In genomic region chr12:53728206-53728605, GRCh38 we compare ENCODE assay signal across 9 cellular contexts. TPM values are rescaled to one million over a fixed set of nuclear protein-coding genes. Genes with fewer than 3 reads are reported as not detected.
DNase-seq lines count a peak whose midpoint lies in the region; ATAC-seq, FAIRE-seq and TF ChIP-seq lines count a peak whose summit lies in the region.
"Had no signal": no experiment of that assay in that cellular context is flagged by ENCODE, and none has a peak within 500 bp of the region (broad histone marks: within the 10 kb centered on the region; RNA-seq: fewer than 3 reads in every experiment).

No MANE protein-coding gene starts in this region.

- TF ChIP-seq POLR2A in A549 (IDR thresholded peaks at IDR 0.05; ENCODE audit: low read length) (no peak), K562 (conservative IDR thresholded peaks at IDR 0.05) (no peak)

- peaks cover 4% of the 10 kb centered on the region; the same call in 1 of the 2 replicates for H3K27me3 ChIP-seq in HUES48 (ENCODE audit: control insufficient read depth, insufficient read depth, low read length)
- H3K27me3 ChIP-seq in K562 (ENCODE audit: control insufficient read depth in 2 of 2, insufficient read depth in 2 of 2, low read length in 2 of 2): no peaks in the 10 kb centered on the region
- H3K27me3 ChIP-seq in muscle layer of duodenum (ENCODE audit: low read depth, low read length): no peaks in the 10 kb centered on the region

- TF ChIP-seq CTCF in A549 (IDR thresholded peaks at IDR 0.05) (no peak), K562 (IDR thresholded peaks at IDR 0.05 in 2 of 3, conservative IDR thresholded peaks at IDR 0.05 in 1 of 3; ENCODE audit: insufficient read depth in 2 of 3, low read depth in 1 of 3, low read length in 3 of 3) (no peak)

- H4K20me1 ChIP-seq in K562 (replicated peaks; ENCODE audit: control insufficient read depth, insufficient read depth, low read length): no peaks in the 10 kb centered on the region

- POLR2A ChIA-PET in A549 (lab: Yijun Ruan, JAX) (no interaction called here), K562 (lab: Yijun Ruan, JAX) (interaction anchor here (0.6 to 1.6 kb wide), 8 partner anchors 9 to 248 kb away, joined by 3 to 9 read pairs (median 4); no protein-coding TSS in a partner anchor)

- WGBS in A549 (ENCODE audit: missing lambda C conversion rate): 81% methylated on average over 7 of the region's 7 CpGs
- 46% methylated on average over 7 of the region's 7 CpGs for WGBS in K562 (ENCODE audit: insufficient coverage, low coverage, missing lambda C conversion rate)

- DNase-seq in A549 (ENCODE audit: low read depth in 1 of 2, low spot score in 1 of 2) (no peak), K562 (ENCODE audit: extremely low read depth in 1 of 4, low spot score in 3 of 4) (no peak), NCI-H1105 treated with DMSO at 0.1 percent for 48 hours (lab: John Stamatoyannopoulos, UW) (no peak)
- DNase-seq in stimulated activated CD4-positive, alpha-beta T cell treated with anti-CD3 and anti-CD28 coated beads, Interleukin-4, amount 100 ng/mL, for 4 hours: no peak

- H3K79me2 ChIP-seq in K562 (ENCODE audit: control insufficient read depth, insufficient read depth, low read length): no peaks in the 10 kb centered on the region

- H3K9ac ChIP-seq in HUES48 (ENCODE audit: low read depth, low read length): no peak overlapping the region
- H3K9ac ChIP-seq in K562 (ENCODE audit: insufficient read depth in 1 of 2, low read depth in 2 of 2, low read length in 2 of 2): peak overlapping the region; percentile 23 to 61; a peak in 3 of 4 replicates

- CTCF ChIA-PET in A549 (lab: Yijun Ruan, JAX): interaction anchor here (0.7 to 24.8 kb wide), 13 partner anchors 8 to 480 kb away, joined by 3 to 833 read pairs (median 5); partner anchors contain the start of genes ATP5MC2 and HOXC10
- CTCF ChIA-PET in K562 (lab: Yijun Ruan, JAX; ENCODE audit: low intra/inter-chr PET ratio): no interaction called here

- H3K4me1 ChIP-seq in A549 (peaks cover 12% of the 10 kb centered on the region), HUES48 (ENCODE audit: control insufficient read depth, insufficient read depth, low read length) (peaks cover 8% of the 10 kb centered on the region), K562 (replicated peaks in 1 of 2; ENCODE audit: control insufficient read depth in 2 of 2, insufficient read depth in 2 of 2, low read length in 2 of 2) (peaks cover 0 to 11% of the 10 kb centered on the region in 2 experiments; a peak in 3 of 5 replicates), muscle layer of duodenum (ENCODE audit: control insufficient read depth in 1 of 2, insufficient read depth in 2 of 2, low read length in 2 of 2) (peaks cover 12 to 20% of the 10 kb centered on the region in 2 donors)

- in situ Hi-C loops in K562 (cut with MboI): no loop called here

- ATAC-seq in A549 (no peak), K562 (no peak), GM21390 (IDR thresholded peaks at IDR 0.05; ENCODE audit: unreplicated experiment) (no peak), HG03045 (IDR thresholded peaks at IDR 0.05; ENCODE audit: unreplicated experiment) (no peak)

- TF ChIP-seq EP300 in A549 (IDR thresholded peaks at IDR 0.05): no peak
- TF ChIP-seq EP300 in K562 (IDR thresholded peaks at IDR 0.05; ENCODE audit: low read length): no peak

- H3K36me3 ChIP-seq in HUES48 (ENCODE audit: control insufficient read depth, insufficient read depth, low read length) (no peaks in the 10 kb centered on the region), K562 (ENCODE audit: control insufficient read depth, insufficient read depth, low read length) (no peaks in the 10 kb centered on the region), muscle layer of duodenum (ENCODE audit: control insufficient read depth in 1 of 2, insufficient read depth in 2 of 2, low read length in 2 of 2) (peaks cover 17 to 18% of the 10 kb centered on the region in 2 donors)

- H3K9me3 ChIP-seq in A549 (no peaks in the 10 kb centered on the region), HUES48 (ENCODE audit: control insufficient read depth, insufficient read depth, low read length) (no peaks in the 10 kb centered on the region), K562 (replicated peaks; ENCODE audit: control insufficient read depth, insufficient read depth, low read depth, low read length) (no peaks in the 10 kb centered on the region), muscle layer of duodenum (ENCODE audit: control insufficient read depth in 1 of 2, low read length in 2 of 2) (no peaks in the 10 kb centered on the region)

- no TSS peak for BruUV-seq in K562 (replicated peaks; lab: Mats Ljungman, UMichigan)

- H3K4me3 ChIP-seq in A549: peak overlapping the region; percentile 58
- peak overlapping the region; percentile 84 for H3K4me3 ChIP-seq in HUES48 (ENCODE audit: low read depth, low read length)
- peak overlapping the region; percentile 51 for H3K4me3 ChIP-seq in K562
- H3K4me3 ChIP-seq in muscle layer of duodenum (ENCODE audit: low read depth in 1 of 2, low read length in 2 of 2): peak overlapping the region; percentile 98

- peak overlapping the region; percentile 80 for H3K4me2 ChIP-seq in A549
- H3K4me2 ChIP-seq in K562 (ENCODE audit: insufficient read depth, low read length): peak overlapping the region; percentile 97

- no peaks in the 10 kb centered on the region for H3K9me1 ChIP-seq in K562 (ENCODE audit: control insufficient read depth, insufficient read depth, low read length)

- intact Hi-C loops in K562 (cut with micrococcal nuclease): no loop called here

- TF ChIP-seq RAD21 in A549 (conservative IDR thresholded peaks at IDR 0.05 in 1 of 2, IDR thresholded peaks at IDR 0.05 in 1 of 2): no peak
- no peak for TF ChIP-seq RAD21 in K562 (CRISPR knock-in tag; conservative IDR thresholded peaks at IDR 0.05 in 1 of 2, IDR thresholded peaks at IDR 0.05 in 1 of 2)

- H2AFZ ChIP-seq in K562 (ENCODE audit: low read depth, low read length): peak overlapping the region; percentile 99

- peak overlapping the region; percentile 72 to 76; a peak in 5 of 6 replicates for H3K27ac ChIP-seq in A549
- H3K27ac ChIP-seq in HUES48 (ENCODE audit: low read depth, low read length): no peak overlapping the region
- H3K27ac ChIP-seq in K562 (ENCODE audit: extremely low read depth, low read depth, low read length): peak overlapping the region; percentile 72; the same call in 2 of the 3 replicates
- peak overlapping the region; percentile 79 for H3K27ac ChIP-seq in muscle layer of duodenum (ENCODE audit: low read length)

- FAIRE-seq in A549 (lab: Jason Lieb, UNC): no peak
- no peak for FAIRE-seq in K562 (lab: Jason Lieb, UNC)

RNA-seq across cellular contexts. Expression of gene CALCOCO1, which starts 1.0 kb away (rescaled TPM):
- polyA plus RNA-seq in A549 (2011; rRNA removed) (41.5 and 54.5 TPM in 2 replicates), A549 (2017; fragmentation: RNase III; extraction: RNeasy Plus Mini Kit Qiagen cat#74134 plus additional on column Dnase treatment) (18.7 to 28.8 TPM (median 28.7 TPM) in 3 replicates), K562 (2011; rRNA removed) (31.8 and 37.5 TPM in 2 replicates), K562 (2014; fragmentation: Illumina TruSeq; extraction: Trizol) (17.4 and 21.0 TPM in 2 replicates), K562 (2014; fragmentation: Nextera tagmentation; extraction: Ambion mirVana) (1 to 10 TPM; 1.9 to 3.4 TPM), K562 (2014; rRNA removed) (13.2 and 13.7 TPM in 2 replicates)
- polyA plus RNA-seq in A549 (2012; cell fraction: cytosol; rRNA removed): 15.6 and 21.3 TPM in 2 replicates
- polyA plus RNA-seq in A549 (2012; cell fraction: nucleus; rRNA removed): 59.4 and 69.1 TPM in 2 replicates
- 49.6 and 75.0 TPM in 2 replicates for polyA minus RNA-seq in A549 (2011; rRNA and poly(A)+ RNA removed)
- 90.7 and 154 TPM in 2 replicates for total RNA-seq in K562 (2011; cell fraction: chromatin; rRNA removed; ENCODE audit: low replicate concordance)
- 62.6 and 76.5 TPM in 2 replicates for total RNA-seq in K562 (2011; cell fraction: nucleolus; rRNA removed)
- 74.6 and 85.6 TPM in 2 replicates for total RNA-seq in K562 (2011; cell fraction: nucleoplasm; rRNA removed)
- total RNA-seq in K562 (2014; rRNA removed) (7.2 and 10.2 TPM in 2 replicates), K562 (2014; rRNA removed; fragmentation: Illumina TruSeq; extraction: Trizol) (11.0 and 12.0 TPM in 2 replicates), K562 (2015; rRNA removed; fragmentation: Illumina TruSeq; extraction: Trizol) (5.5 and 6.2 TPM in 2 replicates), K562 (2021) (11.3 and 16.3 TPM in 2 replicates)
- polyA plus RNA-seq in K562 (2011; cell fraction: cytosol; rRNA removed): 34.8 and 38.4 TPM in 2 replicates
- polyA plus RNA-seq in K562 (2011; cell fraction: nucleus; rRNA removed): 200 and 212 TPM in 2 replicates
- 14.8 and 38.0 TPM in 2 replicates for polyA plus RNA-seq in K562 (2012)
- 17.3 and 22.1 TPM in 2 replicates for polyA minus RNA-seq in K562 (2011; rRNA and poly(A)+ RNA removed)
- polyA minus RNA-seq in K562 (2011; cell fraction: cytosol; rRNA and poly(A)+ RNA removed): 6.3 and 8.0 TPM in 2 replicates
- polyA minus RNA-seq in K562 (2011; cell fraction: nucleus; rRNA and poly(A)+ RNA removed): 28.4 and 36.7 TPM in 2 replicates

RNA-seq across cellular contexts. Expression of gene CISTR, which starts 23.6 kb away (rescaled TPM):
- polyA plus RNA-seq in A549 (2011; rRNA removed): not detected in 2 replicates
- polyA plus RNA-seq in A549 (2012; cell fraction: cytosol; rRNA removed): not detected in 2 replicates
- polyA plus RNA-seq in A549 (2012; cell fraction: nucleus; rRNA removed): not detected in 2 replicates
- not detected in 3 replicates for polyA plus RNA-seq in A549 (2017; fragmentation: RNase III; extraction: RNeasy Plus Mini Kit Qiagen cat#74134 plus additional on column Dnase treatment)
- not detected in 2 replicates for polyA minus RNA-seq in A549 (2011; rRNA and poly(A)+ RNA removed)
- not detected in 2 replicates for total RNA-seq in K562 (2011; cell fraction: chromatin; rRNA removed; ENCODE audit: low replicate concordance)
- not detected in 2 replicates for total RNA-seq in K562 (2011; cell fraction: nucleolus; rRNA removed)
- not detected in 2 replicates for total RNA-seq in K562 (2011; cell fraction: nucleoplasm; rRNA removed)
- total RNA-seq in K562 (2014; rRNA removed): not detected in 2 replicates
- not detected in 2 replicates for total RNA-seq in K562 (2014; rRNA removed; fragmentation: Illumina TruSeq; extraction: Trizol)
- total RNA-seq in K562 (2015; rRNA removed; fragmentation: Illumina TruSeq; extraction: Trizol): not detected in 2 replicates
- total RNA-seq in K562 (2021): not detected in 2 replicates
- not detected in 2 replicates for polyA plus RNA-seq in K562 (2011; rRNA removed)
- not detected in 2 replicates for polyA plus RNA-seq in K562 (2011; cell fraction: cytosol; rRNA removed)
- polyA plus RNA-seq in K562 (2011; cell fraction: nucleus; rRNA removed): not detected in 2 replicates
- polyA plus RNA-seq in K562 (2012): not detected in 2 replicates
- polyA plus RNA-seq in K562 (2014; fragmentation: Illumina TruSeq; extraction: Trizol): not detected in 2 replicates
- polyA plus RNA-seq in K562 (2014; fragmentation: Nextera tagmentation; extraction: Ambion mirVana): not detected
- polyA plus RNA-seq in K562 (2014; rRNA removed): not detected in 2 replicates
- not detected in 2 replicates for polyA minus RNA-seq in K562 (2011; rRNA and poly(A)+ RNA removed)
- polyA minus RNA-seq in K562 (2011; cell fraction: cytosol; rRNA and poly(A)+ RNA removed): not detected in 2 replicates
- not detected in 2 replicates for polyA minus RNA-seq in K562 (2011; cell fraction: nucleus; rRNA and poly(A)+ RNA removed)
- total RNA-seq: SK-MEL-5 had no signal

RNA-seq across cellular contexts. Expression of gene ATP5MC2, which starts 52.3 kb away (rescaled TPM):
- 402 and 678 TPM in 2 replicates for polyA plus RNA-seq in A549 (2011; rRNA removed)
- polyA plus RNA-seq in A549 (2012; cell fraction: cytosol; rRNA removed): 681 and 867 TPM in 2 replicates
- polyA plus RNA-seq in A549 (2012; cell fraction: nucleus; rRNA removed): 456 and 509 TPM in 2 replicates
- polyA plus RNA-seq in A549 (2017; fragmentation: RNase III; extraction: RNeasy Plus Mini Kit Qiagen cat#74134 plus additional on column Dnase treatment): 540 to 553 TPM (median 542 TPM) in 3 replicates
- 1,209 and 1,762 TPM in 2 replicates for polyA minus RNA-seq in A549 (2011; rRNA and poly(A)+ RNA removed)
- 68.0 and 106 TPM in 2 replicates for total RNA-seq in K562 (2011; cell fraction: chromatin; rRNA removed; ENCODE audit: low replicate concordance)
- total RNA-seq in K562 (2011; cell fraction: nucleolus; rRNA removed): 128 and 131 TPM in 2 replicates
- 147 and 211 TPM in 2 replicates for total RNA-seq in K562 (2011; cell fraction: nucleoplasm; rRNA removed)
- total RNA-seq in K562 (2014; rRNA removed): 314 and 449 TPM in 2 replicates
- 338 and 468 TPM in 2 replicates for total RNA-seq in K562 (2014; rRNA removed; fragmentation: Illumina TruSeq; extraction: Trizol)
- total RNA-seq in K562 (2015; rRNA removed; fragmentation: Illumina TruSeq; extraction: Trizol): 543 and 551 TPM in 2 replicates
- total RNA-seq in K562 (2021): 458 and 490 TPM in 2 replicates
- polyA plus RNA-seq in K562 (2011; rRNA removed): 372 and 445 TPM in 2 replicates
- 857 and 961 TPM in 2 replicates for polyA plus RNA-seq in K562 (2011; cell fraction: cytosol; rRNA removed)
- polyA plus RNA-seq in K562 (2011; cell fraction: nucleus; rRNA removed): 343 and 358 TPM in 2 replicates
- polyA plus RNA-seq in K562 (2012): 869 and 1,024 TPM in 2 replicates
- 845 and 851 TPM in 2 replicates for polyA plus RNA-seq in K562 (2014; fragmentation: Illumina TruSeq; extraction: Trizol)
- 1,000 to 10,000 TPM; 1,200 to 1,208 TPM for polyA plus RNA-seq in K562 (2014; fragmentation: Nextera tagmentation; extraction: Ambion mirVana)
- 377 and 575 TPM in 2 replicates for polyA plus RNA-seq in K562 (2014; rRNA removed)
- 585 and 751 TPM in 2 replicates for polyA minus RNA-seq in K562 (2011; rRNA and poly(A)+ RNA removed)
- polyA minus RNA-seq in K562 (2011; cell fraction: cytosol; rRNA and poly(A)+ RNA removed): 326 and 340 TPM in 2 replicates
- polyA minus RNA-seq in K562 (2011; cell fraction: nucleus; rRNA and poly(A)+ RNA removed): 72.2 and 129 TPM in 2 replicates
